In the genomic region with DNA sequence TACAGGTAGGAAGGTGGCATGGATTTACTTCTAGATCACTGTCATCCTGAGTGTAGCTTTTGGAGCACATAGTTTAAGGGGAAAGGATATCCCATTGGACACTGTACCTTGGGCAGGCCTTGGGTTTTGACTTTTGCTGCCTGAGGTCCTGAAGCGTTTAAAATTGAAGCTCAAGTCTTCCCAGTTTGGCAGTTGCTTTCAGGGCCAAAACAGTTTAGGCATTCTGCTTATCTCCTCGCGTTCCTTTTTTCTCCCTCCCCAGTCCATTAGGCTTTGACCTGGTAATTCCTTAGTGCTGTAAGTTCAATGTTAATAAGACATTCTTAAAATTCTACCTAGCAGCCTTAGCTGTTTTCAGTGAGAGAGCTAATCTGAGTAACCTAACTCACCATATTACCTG, we compare ENCODE assay signal across 20 cellular contexts. TPM values are rescaled to one million over a fixed set of nuclear protein-coding genes. Genes with fewer than 3 reads are reported as not detected.
A peak's percentile ranks its signal among the peaks of the same experiment; 100 is the strongest.
DNase-seq lines count a peak whose midpoint lies in the region; ATAC-seq, FAIRE-seq and TF ChIP-seq lines count a peak whose summit lies in the region.
"Had no signal": no experiment of that assay in that cellular context is flagged by ENCODE, and none has a peak within 500 bp of the region (broad histone marks: within the 10 kb centered on the region; RNA-seq: fewer than 3 reads in every experiment).

No MANE protein-coding gene starts in this region.

- no peak overlapping the region for H2BK15ac ChIP-seq in H9 (ENCODE audit: low read depth, low read length)

- H2BK120ac ChIP-seq in H9 (ENCODE audit: low read depth, low read length, poor library complexity, severe bottlenecking) = no peak overlapping the region

- no peak overlapping the region for H4K8ac ChIP-seq in H9 (replicated peaks; ENCODE audit: insufficient read length, low read depth, low read length)

- no peaks in the 10 kb centered on the region for H3K36me3 ChIP-seq in astrocyte (ENCODE audit: insufficient read depth, low read length)

- no peaks in the 10 kb centered on the region for H3K23me2 ChIP-seq in H9 (ENCODE audit: insufficient read length, low read depth, low read length, poor library complexity, severe bottlenecking)

- H3K23ac ChIP-seq in H9 (ENCODE audit: insufficient read length, low read depth, low read length) = no peak overlapping the region

- H4K5ac ChIP-seq in H9 (ENCODE audit: insufficient read length, low read depth, low read length) = no peak overlapping the region

- H3K27ac ChIP-seq in A549 (no peak overlapping the region), H9 (ENCODE audit: insufficient read length, low read depth, low read length) (peak overlapping the region; percentile 78), astrocyte (ENCODE audit: low read depth, low read length) (no peak overlapping the region)
- H3K27ac ChIP-seq: BLaER1, KMS-11, PC-9, SJSA1 had no signal

- H3K56ac ChIP-seq in H9 (ENCODE audit: insufficient read length, low read depth, low read length) = no peak overlapping the region

- TF ChIP-seq POLR2A in A549 (IDR thresholded peaks at IDR 0.05; ENCODE audit: low read length) = no peak

- no peak overlapping the region for H3K4me3 Mint-ChIP-seq in H9
- no peak overlapping the region for H3K4me3 Mint-ChIP-seq in astrocyte (ENCODE audit: unreplicated experiment)
- H3K4me3 Mint-ChIP-seq in nephron progenitor cell = no peak overlapping the region
- H3K4me3 Mint-ChIP-seq: CD4-positive, alpha-beta T cell had no signal

- H3K27ac Mint-ChIP-seq in H9 = peak overlapping the region in 2 of 3 experiments; percentile 74 to 94; a peak in 2 of 7 replicates
- no peak overlapping the region for H3K27ac Mint-ChIP-seq in astrocyte (ENCODE audit: unreplicated experiment)
- H3K27ac Mint-ChIP-seq in nephron progenitor cell = peak overlapping the region; percentile 73
- H3K27ac Mint-ChIP-seq: CD4-positive, alpha-beta T cell had no signal

- H3K14ac ChIP-seq in H9 (ENCODE audit: insufficient read depth, low read length) = no peak overlapping the region

- H3K79me2 ChIP-seq in H9 (ENCODE audit: insufficient read depth, low read length) (no peaks in the 10 kb centered on the region), astrocyte (ENCODE audit: insufficient read depth, low read length) (no peaks in the 10 kb centered on the region)

- H3K18ac ChIP-seq in H9 (ENCODE audit: insufficient read length, low read depth, low read length) = no peak overlapping the region

- H3K4me3 ChIP-seq in A549 = no peak overlapping the region
- no peak overlapping the region for H3K4me3 ChIP-seq in astrocyte (ENCODE audit: insufficient read depth, low read depth, low read length)
- H3K4me3 ChIP-seq: BLaER1, PC-9, SJSA1 had no signal

- WGBS in A549 (ENCODE audit: missing lambda C conversion rate) = 99% methylated on average over 3 of the region's 3 CpGs
- WGBS in H9 (ENCODE audit: extremely low coverage, insufficient read length, low lambda C conversion rate) = no CpG with 5 or more reads among the region's 3 CpGs

- no peaks in the 10 kb centered on the region for H3K79me1 ChIP-seq in H9 (ENCODE audit: insufficient read depth, low read depth, low read length, poor library complexity, severe bottlenecking)

- H3K4me1 Mint-ChIP-seq in H9 = peaks cover 26 to 27% of the 10 kb centered on the region in 2 experiments
- H3K4me1 Mint-ChIP-seq in astrocyte (ENCODE audit: low read depth, unreplicated experiment) = peaks cover 2% of the 10 kb centered on the region
- no peaks in the 10 kb centered on the region for H3K4me1 Mint-ChIP-seq in nephron progenitor cell

- POLR2A ChIA-PET in A549 (lab: Yijun Ruan, JAX) = no interaction called here

- H3K9me3 Mint-ChIP-seq in H9 (no peaks in the 10 kb centered on the region), astrocyte (ENCODE audit: unreplicated experiment) (no peaks in the 10 kb centered on the region), nephron progenitor cell (no peaks in the 10 kb centered on the region)
- H3K9me3 Mint-ChIP-seq: CD4-positive, alpha-beta T cell had no signal

- H2BK20ac ChIP-seq in H9 (ENCODE audit: low read depth, low read length, poor library complexity, severe bottlenecking) = no peak overlapping the region

- H2AK5ac ChIP-seq in H9 (ENCODE audit: insufficient read length, low read length) = no peak overlapping the region

- no peaks in the 10 kb centered on the region for H3K27me3 Mint-ChIP-seq in H9 (ENCODE audit: low read depth)
- H3K27me3 Mint-ChIP-seq in astrocyte (ENCODE audit: low read depth, unreplicated experiment) = no peaks in the 10 kb centered on the region
- H3K27me3 Mint-ChIP-seq in nephron progenitor cell (ENCODE audit: low read depth, poor library complexity) = no peaks in the 10 kb centered on the region
- H3K27me3 Mint-ChIP-seq: CD4-positive, alpha-beta T cell had no signal

- ATAC-seq in A549 (no peak), HG02885 (IDR thresholded peaks at IDR 0.05; ENCODE audit: poor library complexity, unreplicated experiment) (no peak), GM19467 (IDR thresholded peaks at IDR 0.05; ENCODE audit: unreplicated experiment) (no peak)

- H3K36me3 Mint-ChIP-seq in H9 (ENCODE audit: insufficient read depth in 1 of 3, low read depth in 3 of 3) (peaks cover 0 to 15% (median 13%) of the 10 kb centered on the region in 3 experiments), astrocyte (ENCODE audit: low read depth, unreplicated experiment) (peaks cover 5% of the 10 kb centered on the region), nephron progenitor cell (ENCODE audit: low read depth) (peaks cover 22% of the 10 kb centered on the region)

- no peak overlapping the region for H3T11ph ChIP-seq in H9 (ENCODE audit: low read length)

- DNase-seq in A549 (ENCODE audit: low read depth in 1 of 2, low spot score in 1 of 2) = no peak
- no peak for DNase-seq in H9
- no peak for DNase-seq in astrocyte (ENCODE audit: low read depth)
- no peak for DNase-seq in nephron progenitor cell
- no peak for DNase-seq in DMS114 treated with DMSO at 0.1 percent for 48 hours (lab: John Stamatoyannopoulos, UW; ENCODE audit: unreplicated experiment)
- DNase-seq: CD4-positive, alpha-beta T cell; DMS79 treated with DMSO at 0.1 percent for 48 hours; IMR-90; MM.1S; NCI-H2029 treated with DMSO at 0.1 percent for 48 hours; NCI-H2227 treated with DMSO at 0.1 percent for 48 hours; NCI-H526 treated with DMSO at 0.1 percent for 48 hours; PC-9; Right ventricle myocardium superior had no signal

- H3K4me2 ChIP-seq in A549 (no peak overlapping the region), H9 (ENCODE audit: insufficient read depth, insufficient read length, low read length) (no peak overlapping the region), astrocyte (ENCODE audit: low read length) (no peak overlapping the region)
- H3K4me2 ChIP-seq: BLaER1, KMS-11, PC-9 had no signal

- H2BK12ac ChIP-seq in H9 (ENCODE audit: insufficient read length, low read depth, low read length) = no peak overlapping the region

- no peak for TF ChIP-seq CTCF in A549 (IDR thresholded peaks at IDR 0.05)
- no peak for TF ChIP-seq CTCF in H9 (conservative IDR thresholded peaks at IDR 0.05)
- TF ChIP-seq CTCF in astrocyte (IDR thresholded peaks at IDR 0.05; ENCODE audit: insufficient read depth, low read depth, low read length) = no peak
- no peak for TF ChIP-seq CTCF in nephron progenitor cell (IDR thresholded peaks at IDR 0.05)

- no peaks in the 10 kb centered on the region for H3K9me3 ChIP-seq in A549
- H3K9me3 ChIP-seq in H9 (ENCODE audit: control insufficient read depth, low read depth, low read length) = no peaks in the 10 kb centered on the region
- H3K9me3 ChIP-seq in astrocyte (ENCODE audit: insufficient read depth, low read depth, low read length) = no peaks in the 10 kb centered on the region
- H3K9me3 ChIP-seq: BLaER1, SJSA1 had no signal

- no peak overlapping the region for H2BK5ac ChIP-seq in H9 (ENCODE audit: insufficient read length, low read length)

- no peak for TF ChIP-seq RAD21 in A549 (conservative IDR thresholded peaks at IDR 0.05 in 1 of 2, IDR thresholded peaks at IDR 0.05 in 1 of 2)

- H2AFZ ChIP-seq in H9 (ENCODE audit: low read length) (no peak overlapping the region), astrocyte (ENCODE audit: low read depth, low read length) (no peak overlapping the region)
- H2AFZ ChIP-seq: PC-9 had no signal

- H3K4me1 ChIP-seq in A549 = no peaks in the 10 kb centered on the region
- H3K4me1 ChIP-seq in H9 (ENCODE audit: insufficient read depth, low read length) = no peaks in the 10 kb centered on the region; the same call in 1 of the 2 replicates
- H3K4me1 ChIP-seq in astrocyte (ENCODE audit: insufficient read depth, low read length) = no peaks in the 10 kb centered on the region
- H3K4me1 ChIP-seq: BLaER1, SJSA1 had no signal

- no peak overlapping the region for H4K91ac ChIP-seq in H9 (ENCODE audit: insufficient read length, low read depth, low read length)

- FAIRE-seq in A549 (lab: Jason Lieb, UNC) = peak; percentile 13
- peak; percentile 67 for FAIRE-seq in astrocyte (lab: Jason Lieb, UNC)
- FAIRE-seq: GM12892 had no signal

- H3K9ac ChIP-seq in H9 (ENCODE audit: extremely low read depth, insufficient read length, low read length) = no peak overlapping the region
- no peak overlapping the region for H3K9ac ChIP-seq in astrocyte (ENCODE audit: low read length)
- H3K9ac ChIP-seq: BLaER1, KMS-11 had no signal

- no peak overlapping the region for H3K4ac ChIP-seq in H9 (ENCODE audit: low read depth, low read length)

- no peaks in the 10 kb centered on the region for H3K27me3 ChIP-seq in H9 (ENCODE audit: insufficient read depth, low read length)
- no peaks in the 10 kb centered on the region for H3K27me3 ChIP-seq in astrocyte (ENCODE audit: insufficient read depth, low read length)
- H3K27me3 ChIP-seq: BLaER1, SJSA1 had no signal

- TF ChIP-seq EP300 in A549 (IDR thresholded peaks at IDR 0.05) = no peak

- CTCF ChIA-PET in A549 (lab: Yijun Ruan, JAX) = interaction anchor here (1.6 kb wide), 1 partner anchor 10 kb away, joined by 5 read pairs; no protein-coding TSS in a partner anchor

- H4K20me1 ChIP-seq in H9 (ENCODE audit: control insufficient read depth, insufficient read depth, insufficient read length) = no peaks in the 10 kb centered on the region
- no peaks in the 10 kb centered on the region for H4K20me1 ChIP-seq in astrocyte (ENCODE audit: insufficient read depth, low read length)
- H4K20me1 ChIP-seq: BLaER1 had no signal

TF ChIP-seq in A549, 52 proteins besides CTCF, POLR2A, EP300 and RAD21 (continues in another document):
- TF ChIP-seq POLR2AphosphoS2 (conservative IDR thresholded peaks at IDR 0.05; ENCODE audit: low read length) (no peak), HEYL (CRISPR knock-in tag; IDR thresholded peaks at IDR 0.05) (no peak)

RNA-seq across cellular contexts. Expression of gene CSTF3, which starts 35.7 kb away (rescaled TPM):
- 41.4 and 53.9 TPM in 2 replicates for polyA plus RNA-seq in A549 (2011; rRNA removed)
- polyA plus RNA-seq in A549 (2012; cell fraction: cytosol; rRNA removed) = 16.2 and 18.5 TPM in 2 replicates
- 14.6 and 27.3 TPM in 2 replicates for polyA plus RNA-seq in A549 (2012; cell fraction: nucleus; rRNA removed)
- 53.2 to 67.5 TPM (median 57.1 TPM) in 3 replicates for polyA plus RNA-seq in A549 (2017; fragmentation: RNase III; extraction: RNeasy Plus Mini Kit Qiagen cat#74134 plus additional on column Dnase treatment)
- 51.9 and 53.2 TPM in 2 replicates for polyA minus RNA-seq in A549 (2011; rRNA and poly(A)+ RNA removed)
- total RNA-seq in H9 (2021) = 39.3 and 41.5 TPM in 2 replicates
- 46.5 and 47.5 TPM in 2 replicates for total RNA-seq in astrocyte
